ENCODE assay signal across 1 cellular context in genomic region chr19:42229855-42230331, GRCh38.
TF ChIP-seq lines count a peak whose summit lies in the region.

No MANE protein-coding gene starts in this region.

TF ChIP-seq in K562, 482 proteins besides CTCF, POLR2A, EP300 and RAD21 (continued from another document and continues in another):
- TF ChIP-seq ZNF318 (IDR thresholded peaks at IDR 0.05; ENCODE audit: borderline replicate concordance in 1 of 2, low read depth in 1 of 2) (no peak), FOXA3 (CRISPR knock-in tag; conservative IDR thresholded peaks at IDR 0.05 in 1 of 2, IDR thresholded peaks at IDR 0.05 in 1 of 2) (no peak), RBM14 (IDR thresholded peaks at IDR 0.05; ENCODE audit: borderline replicate concordance, insufficient read depth, low read depth, low read length) (no peak), NFE2 (IDR thresholded peaks at IDR 0.05; ENCODE audit: low read depth) (peak; percentile 89), NFIC (IDR thresholded peaks at IDR 0.05) (no peak), MNT (conservative IDR thresholded peaks at IDR 0.05) (peak; percentile 70 to 73), HIVEP1 (CRISPR knock-in tag; IDR thresholded peaks at IDR 0.05) (no peak), MGA (IDR thresholded peaks at IDR 0.05) (no peak), BCL6 (CRISPR knock-in tag; IDR thresholded peaks at IDR 0.05) (no peak), RUNX1 (IDR thresholded peaks at IDR 0.05; ENCODE audit: low read depth) (no peak), DEAF1 (CRISPR knock-in tag; IDR thresholded peaks at IDR 0.05) (no peak), LARP7 (IDR thresholded peaks at IDR 0.05) (no peak), MCM3 (IDR thresholded peaks at IDR 0.05) (no peak), ETV1 (tag; conservative IDR thresholded peaks at IDR 0.05; ENCODE audit: low read depth) (no peak), MAFK (IDR thresholded peaks at IDR 0.05; ENCODE audit: low read length) (peak; percentile 68), WHSC1 (IDR thresholded peaks at IDR 0.05; ENCODE audit: low read length) (no peak), POLR3G (IDR thresholded peaks at IDR 0.05; ENCODE audit: extremely low read depth, insufficient read length, insufficient replicate concordance) (no peak), TCF3 (CRISPR knock-in tag; IDR thresholded peaks at IDR 0.05) (peak; percentile 49), USF1 (CRISPR knock-in tag; IDR thresholded peaks at IDR 0.05) (no peak), C11orf30 (IDR thresholded peaks at IDR 0.05; ENCODE audit: low read depth) (peak; percentile 80), ZBTB49 (CRISPR knock-in tag; IDR thresholded peaks at IDR 0.05; ENCODE audit: borderline replicate concordance) (no peak), TAL1 (IDR thresholded peaks at IDR 0.05) (no peak), CREB1 (IDR thresholded peaks at IDR 0.05) (no peak), CREB1 (CRISPR knock-in tag; IDR thresholded peaks at IDR 0.05) (no peak), SP2 (IDR thresholded peaks at IDR 0.05; ENCODE audit: extremely low read depth, low read depth, low read length, poor library complexity, severe bottlenecking) (no peak), BMI1 (IDR thresholded peaks at IDR 0.05; ENCODE audit: low read length) (no peak)
